ENCODE assay signal across 29 cellular contexts in the genomic region with DNA sequence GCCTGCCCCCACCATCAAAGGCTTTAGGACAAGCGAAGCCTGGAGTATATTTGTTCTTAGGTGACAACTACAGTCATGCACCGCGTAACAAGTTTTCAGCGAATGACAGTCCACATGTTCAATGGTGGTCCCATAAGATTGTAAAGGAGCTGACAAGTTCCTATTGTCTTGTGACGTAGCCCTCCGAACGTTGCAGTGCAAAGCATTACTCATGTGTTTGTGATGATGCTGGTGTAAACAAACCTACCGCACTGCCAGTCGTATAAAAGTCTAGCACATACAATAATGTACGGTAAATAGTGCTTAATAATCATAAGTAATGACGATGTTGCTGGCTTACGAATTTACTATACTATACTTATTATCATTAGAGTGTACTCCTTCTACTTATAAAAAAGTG. TPM values are rescaled to one million over a fixed set of nuclear protein-coding genes. Genes with fewer than 3 reads are reported as not detected.
"Had no signal": no experiment of that assay in that cellular context is flagged by ENCODE, and none has a peak within 500 bp of the region (broad histone marks: within the 10 kb centered on the region; RNA-seq: fewer than 3 reads in every experiment).

No MANE protein-coding gene starts in this region.

- H2AFZ ChIP-seq: neural progenitor cell, parathyroid adenoma had no signal

- DNase-seq: naive thymus-derived CD8-positive, alpha-beta T cell; nephron progenitor cell; occipital lobe; ovary; posterior cingulate gyrus; psoas muscle; right cardiac atrium; right lobe of liver; sigmoid colon; small intestine; stimulated activated CD4-positive, alpha-beta T cell treated with anti-CD3 and anti-CD28 coated beads, Interleukin-15, amount 100 ng/mL, for 24 hours; stimulated activated CD4-positive, alpha-beta T cell treated with anti-CD3 and anti-CD28 coated beads, Interleukin-2, amount 100 ng/mL, for 24 hours; stimulated activated CD4-positive, alpha-beta T cell treated with anti-CD3 and anti-CD28 coated beads, Interleukin-2, amount 100 ng/mL, for 48 hours; stimulated activated CD4-positive, alpha-beta T cell treated with anti-CD3 and anti-CD28 coated beads, Interleukin-4, amount 100 ng/mL, for 24 hours; stimulated activated naive B cell treated with anti-CD40 and anti-IgM and Interleukin-4, amounts not matched to agents 10 μg/mL and 1 μg/mL and 100 μg/mL, for 72 hours; stimulated activated naive CD4-positive, alpha-beta T cell treated with Interleukin-2 at 50 U/mL for 16 hours; stomach; thyroid gland; upper lobe of right lung; uterus had no signal

- H3K27me3 Mint-ChIP-seq: progenitor cell of endocrine pancreas had no signal

- H3K9me3 ChIP-seq: ovary, psoas muscle, right lobe of liver, sigmoid colon, stomach, thoracic aorta, thyroid gland, tibial nerve, upper lobe of right lung, uterus had no signal

- H3K27me3 ChIP-seq: neural progenitor cell, ovary, right lobe of liver, sigmoid colon, stomach, thyroid gland, tibial nerve, upper lobe of right lung, uterus had no signal

- H3K9ac ChIP-seq: neural progenitor cell, parathyroid adenoma had no signal

- H3K4me2 ChIP-seq: neural progenitor cell had no signal

- H3K36me3 Mint-ChIP-seq: naive thymus-derived CD8-positive, alpha-beta T cell; natural killer cell treated with Interleukin-12 subunit alpha and Interleukin-12 subunit beta and Interleukin-15 and Interleukin-18, amount 100 ng/mL, for 72 hours; neural progenitor cell; stimulated activated effector memory CD8-positive, alpha-beta T cell treated with anti-CD3 and anti-CD28 coated beads, Interleukin-12 subunit alpha, Interleukin-12 subunit beta, amount 100 ng/mL, for 72 hours; stimulated activated naive B cell treated with anti-CD40 and anti-IgM and Interleukin-4, amounts not matched to agents 10 μg/mL and 1 μg/mL and 100 μg/mL, for 72 hours; type B pancreatic cell had no signal

- ATAC-seq: naive thymus-derived CD8-positive, alpha-beta T cell; natural killer cell treated with Interleukin-12 subunit alpha and Interleukin-12 subunit beta and Interleukin-15 and Interleukin-18, amount 100 ng/mL, for 72 hours; psoas muscle; right lobe of liver; stimulated activated effector memory CD8-positive, alpha-beta T cell treated with anti-CD3 and anti-CD28 coated beads, Interleukin-12 subunit alpha, Interleukin-12 subunit beta, amount 100 ng/mL, for 72 hours; stimulated activated naive B cell treated with anti-CD40 and anti-IgM and Interleukin-4, amounts not matched to agents 10 μg/mL and 1 μg/mL and 100 μg/mL, for 72 hours; upper lobe of right lung had no signal

- H3K79me2 ChIP-seq: parathyroid adenoma had no signal

- H3K4me3 ChIP-seq: neural progenitor cell, ovary, psoas muscle, right lobe of liver, sigmoid colon, stomach, thoracic aorta, thyroid gland, tibial nerve, upper lobe of right lung, uterus had no signal

- H3K36me3 ChIP-seq: neural progenitor cell, ovary, right lobe of liver, sigmoid colon, stomach, thoracic aorta, thyroid gland, tibial nerve, upper lobe of right lung, uterus had no signal

- H3K4me3 Mint-ChIP-seq: naive thymus-derived CD8-positive, alpha-beta T cell; natural killer cell treated with Interleukin-12 subunit alpha and Interleukin-12 subunit beta and Interleukin-15 and Interleukin-18, amount 100 ng/mL, for 72 hours; nephron progenitor cell; neural progenitor cell; stimulated activated effector memory CD8-positive, alpha-beta T cell treated with anti-CD3 and anti-CD28 coated beads, Interleukin-12 subunit alpha, Interleukin-12 subunit beta, amount 100 ng/mL, for 72 hours; stimulated activated naive B cell treated with anti-CD40 and anti-IgM and Interleukin-4, amounts not matched to agents 10 μg/mL and 1 μg/mL and 100 μg/mL, for 72 hours; stimulated activated naive CD8-positive, alpha-beta T cell treated with anti-CD3 and anti-CD28 coated beads, Interleukin-15, Interleukin-2, amounts not matched to agents 100 ng/mL and 50 ng/mL, for 24 hours; type B pancreatic cell had no signal

- H3K27ac ChIP-seq: neural progenitor cell, ovary, parathyroid adenoma, psoas muscle, right lobe of liver, sigmoid colon, thyroid gland, tibial nerve, uterus had no signal

- H3K4me1 ChIP-seq: neural progenitor cell, parathyroid adenoma, psoas muscle, right lobe of liver, sigmoid colon, thyroid gland, uterus had no signal

- H3K27ac Mint-ChIP-seq: naive thymus-derived CD8-positive, alpha-beta T cell; natural killer cell treated with Interleukin-12 subunit alpha and Interleukin-12 subunit beta and Interleukin-15 and Interleukin-18, amount 100 ng/mL, for 72 hours; nephron progenitor cell; neural progenitor cell; progenitor cell of endocrine pancreas; stimulated activated effector memory CD8-positive, alpha-beta T cell treated with anti-CD3 and anti-CD28 coated beads, Interleukin-12 subunit alpha, Interleukin-12 subunit beta, amount 100 ng/mL, for 72 hours; stimulated activated naive B cell treated with anti-CD40 and anti-IgM and Interleukin-4, amounts not matched to agents 10 μg/mL and 1 μg/mL and 100 μg/mL, for 72 hours; type B pancreatic cell had no signal

- H3K4me1 Mint-ChIP-seq: stimulated activated effector memory CD8-positive, alpha-beta T cell treated with anti-CD3 and anti-CD28 coated beads, Interleukin-12 subunit alpha, Interleukin-12 subunit beta, amount 100 ng/mL, for 72 hours; stimulated activated naive B cell treated with anti-CD40 and anti-IgM and Interleukin-4, amounts not matched to agents 10 μg/mL and 1 μg/mL and 100 μg/mL, for 72 hours had no signal

- H3K9me3 Mint-ChIP-seq: naive thymus-derived CD8-positive, alpha-beta T cell; natural killer cell treated with Interleukin-12 subunit alpha and Interleukin-12 subunit beta and Interleukin-15 and Interleukin-18, amount 100 ng/mL, for 72 hours; nephron progenitor cell; neural progenitor cell; stimulated activated effector memory CD8-positive, alpha-beta T cell treated with anti-CD3 and anti-CD28 coated beads, Interleukin-12 subunit alpha, Interleukin-12 subunit beta, amount 100 ng/mL, for 72 hours; stimulated activated naive B cell treated with anti-CD40 and anti-IgM and Interleukin-4, amounts not matched to agents 10 μg/mL and 1 μg/mL and 100 μg/mL, for 72 hours; stimulated activated naive CD8-positive, alpha-beta T cell treated with anti-CD3 and anti-CD28 coated beads, Interleukin-15, Interleukin-2, amounts not matched to agents 100 ng/mL and 50 ng/mL, for 24 hours; type B pancreatic cell had no signal

RNA-seq across cellular contexts. Expression of a gene that starts 41.3 kb away (rescaled TPM):
- total RNA-seq: natural killer cell treated with Interleukin-12 subunit alpha and Interleukin-12 subunit beta and Interleukin-15 and Interleukin-18, amount 100 ng/mL, for 72 hours had no signal
- polyA plus RNA-seq: naive thymus-derived CD8-positive, alpha-beta T cell had no signal
